2 cellular contexts compared by ENCODE assay signal in genomic region chr6:105604593-105604905, GRCh38.
TF ChIP-seq lines count a peak whose summit lies in the region.

No MANE protein-coding gene starts in this region.

TF ChIP-seq in SK-N-SH, 30 proteins besides CTCF, POLR2A, EP300 and RAD21 (continued from another document):
- TF ChIP-seq ZBTB33 (IDR thresholded peaks at IDR 0.05; ENCODE audit: borderline replicate concordance, low read depth) (no peak), JUND (IDR thresholded peaks at IDR 0.05) (no peak), EZH2phosphoT487 (IDR thresholded peaks at IDR 0.05; ENCODE audit: borderline replicate concordance, low read depth) (no peak), RXRA (IDR thresholded peaks at IDR 0.05; ENCODE audit: borderline replicate concordance, low read depth) (no peak), RFX5 (IDR thresholded peaks at IDR 0.05; ENCODE audit: low read length) (no peak), ELF1 (IDR thresholded peaks at IDR 0.05) (no peak), FOXM1 (IDR thresholded peaks at IDR 0.05; ENCODE audit: low read depth) (no peak), CHD2 (IDR thresholded peaks at IDR 0.05; ENCODE audit: low read length, partially characterized antibody) (no peak), YY1 (IDR thresholded peaks at IDR 0.05; ENCODE audit: low read depth) (no peak), MAX (IDR thresholded peaks at IDR 0.05; ENCODE audit: low read depth) (no peak), NRF1 (IDR thresholded peaks at IDR 0.05; ENCODE audit: low read depth, low read length) (no peak), POLR2AphosphoS5 (IDR thresholded peaks at IDR 0.05; ENCODE audit: low read depth, low read length) (no peak), SMC3 (IDR thresholded peaks at IDR 0.05; ENCODE audit: low read depth, low read length) (no peak), USF2 (IDR thresholded peaks at IDR 0.05; ENCODE audit: borderline replicate concordance, low read depth, low read length) (no peak), USF1 (IDR thresholded peaks at IDR 0.05; ENCODE audit: borderline replicate concordance, low read depth) (no peak)
TF ChIP-seq in SK-N-SH: peak in this region for 0.

TF ChIP-seq in SK-N-SH treated with all-trans-retinoic acid at 6 μM for 48 hours, 23 proteins besides CTCF, POLR2A, EP300 and RAD21:
- TF ChIP-seq TSHZ2 (CRISPR knock-in tag; IDR thresholded peaks at IDR 0.05) (no peak), OSR1 (CRISPR knock-in tag; IDR thresholded peaks at IDR 0.05) (no peak), ZNF70 (CRISPR knock-in tag; IDR thresholded peaks at IDR 0.05) (no peak), SNAI2 (CRISPR knock-in tag; IDR thresholded peaks at IDR 0.05) (no peak)
TF ChIP-seq in SK-N-SH treated with all-trans-retinoic acid at 6 μM for 48 hours: peak in this region for 0.
